Comparison of ENCODE assay signal across 8 cellular contexts in genomic region chr11:77589181-77589520, GRCh38. TPM values are rescaled to one million over a fixed set of nuclear protein-coding genes. Genes with fewer than 3 reads are reported as not detected.
DNase-seq lines count a peak whose midpoint lies in the region; ATAC-seq and TF ChIP-seq lines count a peak whose summit lies in the region.

No MANE protein-coding gene starts in this region.

- peak overlapping the region; percentile 85 for H3K18ac ChIP-seq in neuronal stem cell (ENCODE audit: low read length)

- peaks cover 2 to 8% of the 10 kb centered on the region in 2 donors for H3K4me1 ChIP-seq in neuronal stem cell (ENCODE audit: control insufficient read depth in 2 of 2, insufficient read depth in 1 of 2, low read depth in 1 of 2, low read length in 2 of 2)

- H3K9ac ChIP-seq in neuronal stem cell (ENCODE audit: low read depth, low read length, poor library complexity) = peak overlapping the region; percentile 72

- DNase-seq in NCI-H2171 (lab: John Stamatoyannopoulos, UW) (peak; percentile 80), endothelial cell (ENCODE audit: low spot score) (no peak), neuronal stem cell (ENCODE audit: low spot score) (no peak), iPS-NIHi7 (ENCODE audit: extremely low spot score) (no peak)
- DNase-seq in effector CD4-positive, alpha-beta T cell = no peak
- no peak for DNase-seq in stimulated activated naive CD4-positive, alpha-beta T cell treated with Interleukin-2 at 50 U/mL for 16 hours (lab: John Stamatoyannopoulos, UW)

- peak overlapping the region; percentile 65 for H3K23ac ChIP-seq in neuronal stem cell (ENCODE audit: low read depth, low read length, poor library complexity)

- peaks cover 0 to 7% of the 10 kb centered on the region in 2 donors for H3K36me3 ChIP-seq in neuronal stem cell (replicated peaks in 1 of 2; ENCODE audit: control insufficient read depth in 2 of 2, insufficient read depth in 2 of 2, low read length in 2 of 2)

- H2AFZ ChIP-seq in neuronal stem cell (ENCODE audit: low read length) = peak overlapping the region; percentile 92

- no peak overlapping the region for H2BK120ac ChIP-seq in neuronal stem cell (ENCODE audit: low read depth, low read length)

- no peak overlapping the region for H2BK15ac ChIP-seq in neuronal stem cell (ENCODE audit: low read length)

- no peaks in the 10 kb centered on the region for H3K9me3 Mint-ChIP-seq in endothelial cell (ENCODE audit: unreplicated experiment)

- no peak overlapping the region for H3K14ac ChIP-seq in neuronal stem cell (ENCODE audit: low read length)

- H3K79me1 ChIP-seq in neuronal stem cell (ENCODE audit: low read depth, low read length) = peaks cover 2% of the 10 kb centered on the region

- H2AK5ac ChIP-seq in neuronal stem cell (ENCODE audit: low read depth, low read length) = no peak overlapping the region

- no peak for TF ChIP-seq CTCF in C4-2B (conservative IDR thresholded peaks at IDR 0.05)
- TF ChIP-seq CTCF in endothelial cell (IDR thresholded peaks at IDR 0.05; ENCODE audit: unreplicated experiment) = no peak

- peak overlapping the region; percentile 49 to 80 for H3K4me3 ChIP-seq in neuronal stem cell (ENCODE audit: low read length in 2 of 2)

- H3K27ac Mint-ChIP-seq in endothelial cell (ENCODE audit: unreplicated experiment) = no peak overlapping the region

- peak overlapping the region; percentile 89 for H3K4me3 Mint-ChIP-seq in endothelial cell (ENCODE audit: unreplicated experiment)

- H4K8ac ChIP-seq in neuronal stem cell (ENCODE audit: low read depth, low read length) = no peak overlapping the region

- H2BK12ac ChIP-seq in neuronal stem cell (ENCODE audit: low read length) = no peak overlapping the region

- peaks cover 0 to 13% of the 10 kb centered on the region in 2 donors for H3K9me3 ChIP-seq in neuronal stem cell (replicated peaks in 1 of 2; ENCODE audit: control insufficient read depth in 2 of 2, insufficient read depth in 1 of 2, low read depth in 1 of 2, low read length in 2 of 2)

- no CpG with 5 or more reads among the region's 19 CpGs for WGBS in neuronal stem cell (ENCODE audit: extremely low coverage in 2 of 2, insufficient read length in 2 of 2, insufficient replicate concordance in 1 of 2), 2 donors

- H3K27me3 Mint-ChIP-seq in endothelial cell (ENCODE audit: unreplicated experiment) = peaks cover 5% of the 10 kb centered on the region

- peaks cover 0 to 2% (median 0%) of the 10 kb centered on the region in 3 experiments for H3K27me3 ChIP-seq in neuronal stem cell (ENCODE audit: control insufficient read depth in 3 of 3, insufficient read depth in 3 of 3, low read depth in 1 of 3, low read length in 3 of 3)

- no peak overlapping the region for H4K91ac ChIP-seq in neuronal stem cell (ENCODE audit: low read depth, low read length, poor library complexity)

- H2BK5ac ChIP-seq in neuronal stem cell (ENCODE audit: low read length) = no peak overlapping the region

- peaks cover 9% of the 10 kb centered on the region for H3K4me1 Mint-ChIP-seq in endothelial cell (ENCODE audit: unreplicated experiment)

- H3K27ac ChIP-seq in C4-2B (peak overlapping the region; percentile 76), neuronal stem cell (replicated peaks; ENCODE audit: low read length) (peak overlapping the region; percentile 71)

- peak overlapping the region; percentile 74 for H3K4me2 ChIP-seq in neuronal stem cell (ENCODE audit: insufficient read depth, low read length, poor library complexity, severe bottlenecking)

- ATAC-seq in GM21717 (IDR thresholded peaks at IDR 0.05; ENCODE audit: unreplicated experiment) = peak; percentile 18

- peaks cover 6% of the 10 kb centered on the region for H3K36me3 Mint-ChIP-seq in endothelial cell (ENCODE audit: low read depth, unreplicated experiment)

- H3K4ac ChIP-seq in neuronal stem cell (ENCODE audit: low read length) = no peak overlapping the region

RNA-seq across cellular contexts. Expression of gene AQP11, which starts 0.6 kb away (rescaled TPM):
- total RNA-seq in endothelial cell (ENCODE audit: unreplicated experiment) = 0.33 TPM
- polyA plus RNA-seq in neuronal stem cell (2013, experiment 1 of 2) = 0.61 TPM
- polyA plus RNA-seq in neuronal stem cell (2013, experiment 2 of 2) = 0.69 TPM

RNA-seq across cellular contexts. Expression of gene CLNS1A, which starts 48.4 kb away (rescaled TPM):
- total RNA-seq in endothelial cell (ENCODE audit: unreplicated experiment) = 95.6 TPM
- polyA plus RNA-seq in neuronal stem cell (2013, experiment 1 of 2) = 103 TPM
- polyA plus RNA-seq in neuronal stem cell (2013, experiment 2 of 2) = 103 TPM
